In the genomic region with DNA sequence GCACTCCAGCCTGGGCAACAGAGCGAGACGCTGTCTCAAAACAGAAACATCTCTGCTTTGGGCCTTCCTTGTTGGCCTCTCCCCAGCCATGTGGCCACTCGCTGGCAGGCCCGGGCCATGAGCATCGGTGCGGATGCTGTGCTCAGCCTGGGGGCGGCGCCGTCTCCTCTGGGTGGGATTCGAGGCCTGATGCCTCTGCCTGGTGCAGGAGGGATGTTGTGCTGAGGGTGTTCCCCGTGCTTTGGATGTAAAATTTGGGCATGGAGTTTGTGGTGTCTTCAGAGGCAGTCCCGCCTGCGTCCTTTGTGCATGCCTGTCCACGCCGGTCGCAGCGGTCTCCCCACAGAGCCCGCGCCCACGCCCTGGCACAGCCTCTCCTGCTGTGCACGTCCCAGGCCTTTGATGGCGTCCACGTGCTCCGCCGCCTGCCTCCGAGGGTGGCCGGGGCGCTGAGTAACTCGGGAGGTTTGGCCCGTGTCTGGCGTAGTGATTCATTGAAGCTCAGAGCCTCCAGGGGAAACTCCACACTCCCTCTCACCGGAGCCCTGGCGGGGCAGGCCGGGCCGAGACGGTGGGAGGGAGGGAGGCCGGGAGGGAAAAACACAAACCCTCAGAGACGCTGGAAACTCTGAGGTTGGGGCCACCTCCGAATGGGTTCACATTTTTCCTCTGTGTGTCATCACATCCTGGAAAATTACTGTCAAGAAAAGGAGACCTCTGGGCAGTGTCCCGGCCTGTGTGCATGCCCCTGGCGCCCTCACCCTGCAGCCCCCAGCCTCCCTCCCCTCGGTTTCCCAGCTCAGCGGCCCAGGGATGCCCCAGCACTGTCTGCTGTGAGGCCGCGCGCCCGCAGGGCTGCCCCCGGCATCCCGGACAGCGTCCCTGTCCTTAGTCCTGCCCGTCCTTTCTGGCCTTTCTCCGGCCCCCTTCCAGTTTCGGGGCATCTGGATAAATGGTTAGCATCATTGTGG, we compare ENCODE assay signal across 6 cellular contexts. TPM values are rescaled to one million over a fixed set of nuclear protein-coding genes. Genes with fewer than 3 reads are reported as not detected.
DNase-seq lines count a peak whose midpoint lies in the region; ATAC-seq and TF ChIP-seq lines count a peak whose summit lies in the region.

No MANE protein-coding gene starts in this region.

- H3K9me3 ChIP-seq in MG63: no peaks in the 10 kb centered on the region
- H3K9me3 ChIP-seq in esophagus muscularis mucosa: no peaks in the 10 kb centered on the region

- intact Hi-C loops in esophagus muscularis mucosa (cut with DNase I): no loop called here

- no peak for TF ChIP-seq CTCF in esophagus muscularis mucosa (IDR thresholded peaks at IDR 0.05)

- H3K4me1 ChIP-seq in esophagus muscularis mucosa: peaks cover 22 to 43% (median 38%) of the 10 kb centered on the region in 4 donors

- 60% methylated on average over 35 of the region's 53 CpGs for WGBS in esophagus muscularis mucosa

- H3K36me3 ChIP-seq in MG63 (peaks cover 11% of the 10 kb centered on the region), esophagus muscularis mucosa (peaks cover 0 to 8% (median 2%) of the 10 kb centered on the region in 4 donors)

- H3K27me3 ChIP-seq in MG63: no peaks in the 10 kb centered on the region
- no peaks in the 10 kb centered on the region for H3K27me3 ChIP-seq in esophagus muscularis mucosa

- TF ChIP-seq EP300 in esophagus muscularis mucosa (IDR thresholded peaks at IDR 0.05): no peak

- peak overlapping the region; percentile 28 to 59 (median 53) for H3K27ac ChIP-seq in esophagus muscularis mucosa (replicated peaks in 1 of 4)

- no peak overlapping the region for H3K4me3 ChIP-seq in MG63
- H3K4me3 ChIP-seq in esophagus muscularis mucosa: peak overlapping the region in 2 of 4 donors; percentile 7 to 20

- no peak for ATAC-seq in GM21390 (IDR thresholded peaks at IDR 0.05; ENCODE audit: unreplicated experiment)
- ATAC-seq in HG03025 (IDR thresholded peaks at IDR 0.05; ENCODE audit: low FRiP score, unreplicated experiment): no peak

- peak; percentile 99 for DNase-seq in MG63
- no peak for DNase-seq in esophagus muscularis mucosa (ENCODE audit: extremely low spot score)
- peak; percentile 52 to 58 for DNase-seq in stimulated activated CD4-positive, alpha-beta T cell treated with anti-CD3 and anti-CD28 coated beads, Interleukin-2, amount 100 ng/mL, for 24 hours
- no peak for DNase-seq in NCI-H128 (lab: John Stamatoyannopoulos, UW; ENCODE audit: unreplicated experiment)

- TF ChIP-seq POLR2A in esophagus muscularis mucosa (IDR thresholded peaks at IDR 0.05; ENCODE audit: low read depth): no peak

RNA-seq across cellular contexts. Expression of gene CENPX, which starts 19.0 kb away (rescaled TPM):
- total RNA-seq in MG63 (2014; rRNA removed; shearing (Covaris generic); ENCODE audit: low replicate concordance): 106 and 181 TPM in 2 replicates
- total RNA-seq in esophagus muscularis mucosa: 100 to 1,000 TPM in 2 of 4 donors, 10 to 100 TPM in 2; 62.5 to 109 (median 95.5) TPM

RNA-seq across cellular contexts. Expression of gene LRRC45, which starts 19.4 kb away (rescaled TPM):
- total RNA-seq in MG63 (2014; rRNA removed; shearing (Covaris generic); ENCODE audit: low replicate concordance): 31.7 and 33.0 TPM in 2 replicates
- total RNA-seq in esophagus muscularis mucosa: 10 to 100 TPM in 2 of 4 donors, 1 to 10 TPM in 2; 6.6 to 15.8 (median 11.5) TPM

RNA-seq across cellular contexts. Expression of gene ASPSCR1, which starts 26.3 kb away (rescaled TPM):
- total RNA-seq in MG63 (2014; rRNA removed; shearing (Covaris generic); ENCODE audit: low replicate concordance): 43.5 and 78.0 TPM in 2 replicates
- 10 to 100 TPM; 15.9 to 18.4 (median 17.3) TPM for total RNA-seq in esophagus muscularis mucosa

RNA-seq across cellular contexts. Expression of gene RAC3, which starts 27.8 kb away (rescaled TPM):
- 18.2 and 18.4 TPM in 2 replicates for total RNA-seq in MG63 (2014; rRNA removed; shearing (Covaris generic); ENCODE audit: low replicate concordance)
- 1 to 10 TPM; 1.8 to 2.5 (median 2.2) TPM for total RNA-seq in esophagus muscularis mucosa

RNA-seq across cellular contexts. Expression of gene DCXR, which starts 33.8 kb away (rescaled TPM):
- 44.0 and 73.1 TPM in 2 replicates for total RNA-seq in MG63 (2014; rRNA removed; shearing (Covaris generic); ENCODE audit: low replicate concordance)
- total RNA-seq in esophagus muscularis mucosa: 100 to 1,000 TPM in 2 of 4 donors, 10 to 100 TPM in 2; 78.6 to 135 (median 102) TPM

Comparison
In these comparisons a context has a peak if more than half of its experiments do, and no peak if none do; other contexts are left out.
1. DNase-seq: peak in MG63 (single experiment) and stimulated activated CD4-positive, alpha-beta T cell treated with anti-CD3 and anti-CD28 coated beads, Interleukin-2, amount 100 ng/mL, for 24 hours (2 of 2); none in esophagus muscularis mucosa (single experiment) and NCI-H128 (single experiment).